In genomic region chr10:31929986-31930675, GRCh38 we compare ENCODE assay signal across 8 cellular contexts. TPM values are rescaled to one million over a fixed set of nuclear protein-coding genes. Genes with fewer than 3 reads are reported as not detected.
A peak's percentile ranks its signal among the peaks of the same experiment; 100 is the strongest.
DNase-seq lines count a peak whose midpoint lies in the region; ATAC-seq, FAIRE-seq and TF ChIP-seq lines count a peak whose summit lies in the region.

No MANE protein-coding gene starts in this region.

- H3K27ac Mint-ChIP-seq in brain (peak overlapping the region in 4 of 5 experiments; percentile 43 to 95 (median 92)), memory B cell (peak overlapping the region; percentile 93)

- H3K4me3 ChIP-seq in urinary bladder (ENCODE audit: low read depth, low read length), result peak overlapping the region; percentile 95

- peak overlapping the region; percentile 98 for H3K27ac ChIP-seq in urinary bladder (ENCODE audit: low read depth)

- H3K4me1 Mint-ChIP-seq in brain, result peaks cover 44% of the 10 kb centered on the region
- H3K4me1 Mint-ChIP-seq in memory B cell, result peaks cover 26% of the 10 kb centered on the region

- no peak for DNase-seq in D721Med (ENCODE audit: insufficient read length, low spot score)
- peak; percentile 56 to 78 for DNase-seq in NOMO-1 (lab: John Stamatoyannopoulos, UW; ENCODE audit: unreplicated experiment in 2 of 2)
- DNase-seq in memory B cell (ENCODE audit: low spot score in 2 of 2), result peak in 1 of 2 donors; percentile 11
- DNase-seq in epidermal melanocyte (ENCODE audit: insufficient read length, low spot score), result no peak
- DNase-seq in AG08396 (ENCODE audit: low spot score), result no peak

- peak overlapping the region; percentile 72 to 90 (median 87) for H3K4me3 Mint-ChIP-seq in brain
- H3K4me3 Mint-ChIP-seq in memory B cell, result peak overlapping the region; percentile 96

- no peaks in the 10 kb centered on the region for H3K36me3 ChIP-seq in urinary bladder (ENCODE audit: insufficient read depth)

- TF ChIP-seq CTCF in D721Med (IDR thresholded peaks at IDR 0.05; ENCODE audit: insufficient read depth, missing control alignments) (no peak), brain (conservative IDR thresholded peaks at IDR 0.05) (no peak)

- H3K9me3 Mint-ChIP-seq in brain, result no peaks in the 10 kb centered on the region
- no peaks in the 10 kb centered on the region for H3K9me3 Mint-ChIP-seq in memory B cell

- H3K36me3 Mint-ChIP-seq in brain (no peaks in the 10 kb centered on the region), memory B cell (no peaks in the 10 kb centered on the region)

- H3K4me1 ChIP-seq in urinary bladder (ENCODE audit: insufficient read depth), result no peaks in the 10 kb centered on the region

- WGBS in urinary bladder, result 14% methylated on average over 11 of the region's 11 CpGs

- peak; percentile 6 for FAIRE-seq in D721Med (lab: Jason Lieb, UNC)

- peaks cover 12% of the 10 kb centered on the region for H3K27me3 Mint-ChIP-seq in brain
- H3K27me3 Mint-ChIP-seq in memory B cell, result no peaks in the 10 kb centered on the region

- ATAC-seq in GM21390 (IDR thresholded peaks at IDR 0.05; ENCODE audit: unreplicated experiment) (peak; percentile 37), memory B cell (ENCODE audit: low read depth) (peak; percentile 24)

RNA-seq across cellular contexts. Expression of gene ARHGAP12, which starts 1.5 kb away (rescaled TPM):
- polyA plus RNA-seq in brain (ENCODE audit: insufficient read depth, low read depth, low replicate concordance) (7.1 TPM), urinary bladder (12.8 TPM)
- 92.4 TPM for total RNA-seq in urinary bladder

Comparison
In these comparisons a context has a peak if more than half of its experiments do, and no peak if none do; other contexts are left out.
1. DNase-seq: peak in NOMO-1 (2 of 2); none in D721Med (single experiment), epidermal melanocyte (single experiment) and AG08396 (single experiment).